1 cellular context compared by ENCODE assay signal in the genomic region with DNA sequence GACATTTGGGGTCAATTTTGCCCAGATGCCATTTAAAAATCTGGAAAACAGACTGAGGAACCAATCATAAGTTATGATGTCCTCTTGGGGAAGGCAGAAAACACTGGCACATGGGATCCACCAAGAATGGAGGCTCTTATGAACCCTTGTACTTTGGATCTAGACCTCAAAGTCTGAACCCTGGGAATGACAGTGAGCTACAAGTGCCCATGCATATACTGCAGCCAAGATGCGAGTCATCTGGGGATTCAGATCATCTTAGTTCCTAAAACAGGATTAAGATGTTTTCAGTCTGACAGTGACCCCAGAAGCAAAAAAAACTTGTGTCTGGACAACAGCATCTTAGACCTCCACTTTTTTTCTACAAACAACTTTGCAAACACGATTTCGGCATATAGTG.
TF ChIP-seq lines count a peak whose summit lies in the region.

No MANE protein-coding gene starts in this region.

TF ChIP-seq in IMR-90, 13 proteins besides CTCF, POLR2A, EP300 and RAD21 (continued from another document):
- TF ChIP-seq RFX5 (IDR thresholded peaks at IDR 0.05; ENCODE audit: low read depth, low read length) (no peak), MXI1 (IDR thresholded peaks at IDR 0.05; ENCODE audit: borderline replicate concordance, low read depth, low read length) (no peak), CHD1 (IDR thresholded peaks at IDR 0.05; ENCODE audit: low read depth, low read length) (no peak), NFE2L2 (IDR thresholded peaks at IDR 0.05; ENCODE audit: low read depth, low read length) (no peak)
- TF ChIP-seq, protein P1, sequence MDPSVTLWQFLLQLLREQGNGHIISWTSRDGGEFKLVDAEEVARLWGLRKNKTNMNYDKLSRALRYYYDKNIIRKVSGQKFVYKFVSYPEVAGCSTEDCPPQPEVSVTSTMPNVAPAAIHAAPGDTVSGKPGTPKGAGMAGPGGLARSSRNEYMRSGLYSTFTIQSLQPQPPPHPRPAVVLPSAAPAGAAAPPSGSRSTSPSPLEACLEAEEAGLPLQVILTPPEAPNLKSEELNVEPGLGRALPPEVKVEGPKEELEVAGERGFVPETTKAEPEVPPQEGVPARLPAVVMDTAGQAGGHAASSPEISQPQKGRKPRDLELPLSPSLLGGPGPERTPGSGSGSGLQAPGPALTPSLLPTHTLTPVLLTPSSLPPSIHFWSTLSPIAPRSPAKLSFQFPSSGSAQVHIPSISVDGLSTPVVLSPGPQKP (IDR thresholded peaks at IDR 0.05; ENCODE audit: borderline replicate concordance, low read depth, low read length), result no peak
